ENCODE assay signal across 16 cellular contexts in the genomic region with DNA sequence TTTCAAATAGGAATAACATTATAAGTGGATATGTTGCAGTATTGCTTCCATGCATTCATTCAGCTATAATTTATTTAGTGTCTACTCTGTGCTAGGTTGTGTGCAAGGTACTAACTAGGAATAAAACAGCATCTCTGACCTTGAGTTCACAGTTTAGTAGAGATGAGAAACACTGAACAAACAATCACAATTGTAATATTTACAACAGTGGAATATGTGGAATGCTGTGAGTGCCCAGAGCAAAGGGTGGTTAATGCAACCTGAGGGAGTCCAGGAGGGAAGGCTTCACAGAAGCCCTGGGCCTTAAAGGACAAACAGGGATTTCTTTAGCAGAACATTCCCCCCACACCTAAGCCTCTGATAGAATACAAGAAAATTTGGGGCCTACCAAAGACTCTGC. TPM values are rescaled to one million over a fixed set of nuclear protein-coding genes. Genes with fewer than 3 reads are reported as not detected.
A peak's percentile ranks its signal among the peaks of the same experiment; 100 is the strongest.
DNase-seq lines count a peak whose midpoint lies in the region; ATAC-seq and TF ChIP-seq lines count a peak whose summit lies in the region.
"Had no signal": no experiment of that assay in that cellular context is flagged by ENCODE, and none has a peak within 500 bp of the region (broad histone marks: within the 10 kb centered on the region; RNA-seq: fewer than 3 reads in every experiment).

No MANE protein-coding gene starts in this region.

- no TSS peak for BruUV-seq in Panc1 (replicated peaks; lab: Mats Ljungman, UMichigan)

- CTCF ChIA-PET in CD4-positive, alpha-beta T cell (lab: Charles Lee): interaction anchor here (2.0 kb wide), 1 partner anchor 14 kb away, joined by 7 read pairs; the partner anchor contains the start of gene SFMBT1
- CTCF ChIA-PET in Panc1 (lab: Charles Lee): no interaction called here

- ATAC-seq in CD4-positive, alpha-beta T cell (ENCODE audit: poor library complexity): no peak
- peak; percentile 58; the same call in 1 of the 2 replicates for ATAC-seq in Panc1
- ATAC-seq in left lobe of liver: peak; percentile 48
- ATAC-seq in mucosa of descending colon: peak; percentile 45
- ATAC-seq in GM21423 (IDR thresholded peaks at IDR 0.05; ENCODE audit: unreplicated experiment): no peak
- no peak for ATAC-seq in HG02642 (IDR thresholded peaks at IDR 0.05; ENCODE audit: poor library complexity, unreplicated experiment)
- ATAC-seq: GM23338 had no signal

- DNase-seq in CD4-positive, alpha-beta T cell: no peak
- DNase-seq in Panc1 (ENCODE audit: low read depth, low spot score) (no peak), left lobe of liver (ENCODE audit: low spot score) (no peak), mucosa of descending colon (no peak), DMS114 treated with DMSO at 0.1 percent for 48 hours (lab: John Stamatoyannopoulos, UW; ENCODE audit: unreplicated experiment) (no peak)
- DNase-seq: ACHN; BE2C; C1 segment of cervical spinal cord; CD4-positive, CD25-positive, alpha-beta regulatory T cell; HCEC 1CT; KBM-7 had no signal

- intact Hi-C loops in CD4-positive, alpha-beta T cell (cut with DNase I, micrococcal nuclease): loop anchor here (5.0 to 10.0 kb wide), 2 partner anchors 40 to 1498 kb away; partner anchors contain the start of gene RAD54L2 (in 1 of the 2)
- intact Hi-C loops in Panc1 (cut with micrococcal nuclease; ENCODE audit: unreplicated experiment) (no loop called here), mucosa of descending colon (cut with DNase I, micrococcal nuclease) (no loop called here)

- peak overlapping the region; percentile 20 for H3K4me3 Mint-ChIP-seq in CD4-positive, alpha-beta T cell
- H3K4me3 Mint-ChIP-seq: GM23338 had no signal

- peaks cover 11% of the 10 kb centered on the region for H3K4me1 ChIP-seq in Panc1 (ENCODE audit: control insufficient read depth, insufficient read depth, low read length)
- peaks cover 15% of the 10 kb centered on the region for H3K4me1 ChIP-seq in mucosa of descending colon (ENCODE audit: low read depth)
- H3K4me1 ChIP-seq: BE2C had no signal

- H3K36me3 Mint-ChIP-seq in CD4-positive, alpha-beta T cell (ENCODE audit: low read depth): peaks cover 8% of the 10 kb centered on the region

- H3K36me3 ChIP-seq in Panc1 (ENCODE audit: control insufficient read depth, insufficient read depth, low read length) (no peaks in the 10 kb centered on the region), mucosa of descending colon (ENCODE audit: low read depth) (no peaks in the 10 kb centered on the region)
- H3K36me3 ChIP-seq: BE2C had no signal

- no peaks in the 10 kb centered on the region for H3K9me3 ChIP-seq in CD4-positive, alpha-beta T cell (ENCODE audit: control insufficient read depth, low read length)
- H3K9me3 ChIP-seq in Panc1 (ENCODE audit: control insufficient read depth, insufficient read depth, low read depth, low read length): no peaks in the 10 kb centered on the region
- no peaks in the 10 kb centered on the region for H3K9me3 ChIP-seq in mucosa of descending colon
- H3K9me3 ChIP-seq: BE2C had no signal

- no peak for TF ChIP-seq CTCF in CD4-positive, alpha-beta T cell (IDR thresholded peaks at IDR 0.05)
- TF ChIP-seq CTCF in Panc1 (IDR thresholded peaks at IDR 0.05): no peak
- no peak for TF ChIP-seq CTCF in mucosa of descending colon (IDR thresholded peaks at IDR 0.05)

- H3K9me3 Mint-ChIP-seq in CD4-positive, alpha-beta T cell: no peaks in the 10 kb centered on the region
- H3K9me3 Mint-ChIP-seq: CD4-positive, CD25-positive, alpha-beta regulatory T cell; GM23338; IgD-negative memory B cell had no signal

- peaks cover 69% of the 10 kb centered on the region for H3K4me1 Mint-ChIP-seq in CD4-positive, alpha-beta T cell (ENCODE audit: low read depth)

- H3K4me3 ChIP-seq in Panc1 (ENCODE audit: low read depth in 2 of 2, low read length in 2 of 2) (no peak overlapping the region), mucosa of descending colon (no peak overlapping the region)
- H3K4me3 ChIP-seq: GM23338 had no signal

- in situ Hi-C loops in Panc1 (cut with HindIII; ENCODE audit: low pct_unique_long_range_greater_than_20kb, low sequenced_read_pairs): no loop called here

- H3K27me3 Mint-ChIP-seq in CD4-positive, alpha-beta T cell: no peaks in the 10 kb centered on the region
- H3K27me3 Mint-ChIP-seq: CD4-positive, CD25-positive, alpha-beta regulatory T cell; IgD-negative memory B cell had no signal

- POLR2A ChIA-PET in CD4-positive, alpha-beta T cell (lab: Charles Lee): interaction anchor here (1.7 to 6.8 kb wide), 2 partner anchors 12 to 49 kb away, joined by 5 to 129 read pairs; partner anchors contain the start of gene SFMBT1
- POLR2A ChIA-PET in Panc1 (lab: Charles Lee): no interaction called here

- H3K27ac ChIP-seq in CD4-positive, alpha-beta T cell (ENCODE audit: low read depth, low read length): no peak overlapping the region
- no peak overlapping the region for H3K27ac ChIP-seq in Panc1 (ENCODE audit: low read length)
- H3K27ac ChIP-seq: HL-60 had no signal

- peak overlapping the region; percentile 88 for H3K27ac Mint-ChIP-seq in CD4-positive, alpha-beta T cell
- H3K27ac Mint-ChIP-seq: GM23338 had no signal

- no peaks in the 10 kb centered on the region for H3K27me3 ChIP-seq in CD4-positive, alpha-beta T cell (ENCODE audit: control insufficient read depth, insufficient read depth, low read length)
- H3K27me3 ChIP-seq in Panc1 (ENCODE audit: control insufficient read depth, insufficient read depth, low read length): no peaks in the 10 kb centered on the region
- H3K27me3 ChIP-seq: BE2C had no signal

RNA-seq across cellular contexts. Expression of gene SFMBT1, which starts 13.3 kb away (rescaled TPM):
- total RNA-seq in CD4-positive, alpha-beta T cell: 10 to 100 TPM; 54.3 to 55.9 TPM
- total RNA-seq in Panc1 (2021; ENCODE audit: unreplicated experiment) (24.4 TPM), left lobe of liver (14.0 TPM), mucosa of descending colon (10 to 100 TPM; 19.7 to 22.8 (median 19.8) TPM)
- 10.6 TPM for polyA plus RNA-seq in Panc1 (2012; ENCODE audit: insufficient read length)

Comparison
In these comparisons a context has a peak if more than half of its experiments do, and no peak if none do; other contexts are left out.
1. ATAC-seq: peak in Panc1 (single experiment), left lobe of liver (single experiment) and mucosa of descending colon (single experiment); none in CD4-positive, alpha-beta T cell (single experiment), GM21423 (single experiment) and HG02642 (single experiment).
2. intact Hi-C loops: an anchor here in CD4-positive, alpha-beta T cell (5.0 to 10.0 kb wide); none called in Panc1 and mucosa of descending colon.